ENCODE assay signal across 1 cellular context in the genomic region with DNA sequence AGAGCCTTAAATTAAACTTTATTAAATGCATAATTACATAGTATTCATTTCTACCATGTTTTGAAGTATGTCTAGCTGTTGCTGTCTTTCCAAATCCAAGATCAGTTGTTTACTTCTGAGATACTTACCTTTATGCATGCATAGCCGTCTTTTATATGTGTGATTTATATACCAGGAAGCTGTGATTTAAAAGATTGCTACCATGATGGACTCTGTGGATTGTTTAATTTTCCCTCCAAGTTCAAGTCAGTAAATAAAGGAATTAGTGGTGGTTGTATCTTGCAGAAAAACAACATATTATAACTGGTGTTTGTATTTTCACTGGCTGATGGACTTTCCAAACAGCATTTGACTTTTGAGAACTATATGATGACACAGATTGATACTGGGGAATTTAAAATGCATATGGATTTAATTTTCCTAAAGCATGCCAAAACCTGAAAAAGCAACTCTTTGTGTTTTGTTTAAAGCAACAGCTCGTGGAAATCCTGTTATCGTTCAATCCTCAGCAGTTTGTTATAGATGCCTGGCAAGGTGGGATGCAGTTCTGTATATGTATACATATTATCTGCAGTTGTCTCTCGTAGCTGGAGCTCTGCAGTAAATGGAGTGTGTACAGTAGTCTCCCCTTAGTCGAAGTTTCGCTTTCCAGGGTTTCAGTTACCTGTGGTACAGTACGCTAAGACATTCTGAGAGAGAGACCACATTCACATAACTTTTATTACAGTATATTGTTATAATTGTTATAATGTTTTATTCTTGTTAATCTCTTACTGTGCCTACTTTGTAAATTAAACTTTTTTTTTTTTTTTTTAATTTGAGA.
TF ChIP-seq lines count a peak whose summit lies in the region.

No MANE protein-coding gene starts in this region.

TF ChIP-seq in SK-N-SH, 30 proteins besides CTCF, POLR2A, EP300 and RAD21 (continued from another document):
- TF ChIP-seq IRF3 (IDR thresholded peaks at IDR 0.05; ENCODE audit: low read depth, low read length), result no peak
- TF ChIP-seq CHD2 (IDR thresholded peaks at IDR 0.05; ENCODE audit: low read length, partially characterized antibody), result peak; percentile 53
- TF ChIP-seq PBX3 (IDR thresholded peaks at IDR 0.05), result 0 out of 2 replicates have a peak, but pooled peaks have one; percentile 2
- peak; percentile 45; the same call in 1 of the 2 replicates for TF ChIP-seq RCOR1 (IDR thresholded peaks at IDR 0.05; ENCODE audit: low read length)
- TF ChIP-seq TAF1 (IDR thresholded peaks at IDR 0.05; ENCODE audit: borderline replicate concordance, low read depth, low read length), result no peak
